In genomic region chr18:30457156-30457555, GRCh38 we compare ENCODE assay signal across 19 cellular contexts.
"Had no signal": no experiment of that assay in that cellular context is flagged by ENCODE, and none has a peak within 500 bp of the region (broad histone marks: within the 10 kb centered on the region; RNA-seq: fewer than 3 reads in every experiment).

No MANE protein-coding gene starts in this region.

- H3K27ac ChIP-seq: adrenal gland, cardiac muscle cell, esophagus squamous epithelium, right atrium auricular region, skin epidermis, thyroid gland, uterus had no signal

- H3K4me1 ChIP-seq: adrenal gland, esophagus squamous epithelium, right atrium auricular region, thyroid gland, uterus had no signal

- DNase-seq: activated B cell treated with CpG ODN at 0.5 μM for 24 hours; activated CD4-positive, alpha-beta T cell treated with anti-CD3 and anti-CD28 coated beads for 48 hours; activated CD8-positive, alpha-beta memory T cell treated with anti-CD3 and anti-CD28 coated beads, Interleukin-2, amount 50 U/mL, for 4 hours; activated CD8-positive, alpha-beta T cell treated with anti-CD3 and anti-CD28 coated beads, Interleukin-2, amount 10 ng/mL, durations not matched to agents 7 days and 5 days; activated effector memory CD4-positive, alpha-beta T cell treated with anti-CD3 and anti-CD28 coated beads, Interleukin-2, amount 50 U/mL, for 16 hours; activated T-cell treated with anti-CD3 and anti-CD28 coated beads, Interleukin-2, amount 50 U/mL, for 48 hours; adrenal gland; esophagus squamous epithelium; glutamatergic neuron; mesendoderm; stimulated activated CD4-positive, alpha-beta T cell treated with anti-CD3 and anti-CD28 coated beads, Interleukin-15, amount 100 ng/mL, for 24 hours; stimulated activated CD4-positive, alpha-beta T cell treated with anti-CD3 and anti-CD28 coated beads, Interleukin-4, amount 100 ng/mL, for 1 hour; stimulated activated naive B cell treated with anti-CD40 and anti-IgM and Interleukin-4, amounts not matched to agents 10 μg/mL and 1 μg/mL and 100 μg/mL, for 72 hours; thyroid gland; uterus had no signal

- H3K27me3 ChIP-seq: adrenal gland, cardiac muscle cell, esophagus squamous epithelium, right atrium auricular region, thyroid gland, uterus had no signal

- ATAC-seq: activated CD8-positive, alpha-beta T cell treated with anti-CD3 and anti-CD28 coated beads, Interleukin-2, amount 10 ng/mL, durations not matched to agents 7 days and 5 days; natural killer cell treated with Interleukin-12 subunit alpha and Interleukin-12 subunit beta and Interleukin-15 and Interleukin-18, amount 100 ng/mL, for 72 hours; stimulated activated naive B cell treated with anti-CD40 and anti-IgM and Interleukin-4, amounts not matched to agents 10 μg/mL and 1 μg/mL and 100 μg/mL, for 72 hours had no signal

- H3K9me3 ChIP-seq: adrenal gland, esophagus squamous epithelium, right atrium auricular region, thyroid gland, uterus had no signal

- H3K36me3 ChIP-seq: adrenal gland, cardiac muscle cell, esophagus squamous epithelium, right atrium auricular region, thyroid gland, uterus had no signal

- H3K4me3 ChIP-seq: adrenal gland, cardiac muscle cell, esophagus squamous epithelium, right atrium auricular region, skin epidermis, thyroid gland, uterus had no signal
